In genomic region chr19:46344363-46344762, GRCh38 we compare ENCODE assay signal across 20 cellular contexts. TPM values are rescaled to one million over a fixed set of nuclear protein-coding genes. Genes with fewer than 3 reads are reported as not detected.
A peak's percentile ranks its signal among the peaks of the same experiment; 100 is the strongest.
DNase-seq lines count a peak whose midpoint lies in the region; ATAC-seq and TF ChIP-seq lines count a peak whose summit lies in the region.
"Had no signal": no experiment of that assay in that cellular context is flagged by ENCODE, and none has a peak within 500 bp of the region (broad histone marks: within the 10 kb centered on the region; RNA-seq: fewer than 3 reads in every experiment).

No MANE protein-coding gene starts in this region.

- H3K9ac ChIP-seq in neural progenitor cell = no peak overlapping the region
- H3K9ac ChIP-seq: GM23248 had no signal

- H3K4me2 ChIP-seq in neural progenitor cell = no peak overlapping the region

- TF ChIP-seq CTCF in CD4-positive, alpha-beta T cell (IDR thresholded peaks at IDR 0.05) = no peak
- TF ChIP-seq CTCF in endothelial cell (IDR thresholded peaks at IDR 0.05; ENCODE audit: unreplicated experiment) (no peak), neural progenitor cell (IDR thresholded peaks at IDR 0.05) (no peak)

- peaks cover 3% of the 10 kb centered on the region for H3F3A ChIP-seq in neural progenitor cell (ENCODE audit: low read depth)

- POLR2A ChIA-PET in CD4-positive, alpha-beta T cell (lab: Charles Lee) = no interaction called here

- no peaks in the 10 kb centered on the region for H3K9me3 ChIP-seq in CD4-positive, alpha-beta T cell (ENCODE audit: control insufficient read depth, low read length)
- H3K9me3 ChIP-seq in T-helper 17 cell (ENCODE audit: control insufficient read depth, low read length, poor library complexity, severe bottlenecking) = no peaks in the 10 kb centered on the region
- H3K9me3 ChIP-seq in neural progenitor cell (ENCODE audit: low read depth) = no peaks in the 10 kb centered on the region
- H3K9me3 ChIP-seq: BE2C had no signal

- no peak overlapping the region for H3K27ac ChIP-seq in CD4-positive, alpha-beta T cell (ENCODE audit: low read depth, low read length)
- no peak overlapping the region for H3K27ac ChIP-seq in neural progenitor cell
- H3K27ac ChIP-seq: GM23248 had no signal

- H3K36me3 ChIP-seq in neural progenitor cell = no peaks in the 10 kb centered on the region

- peaks cover 32% of the 10 kb centered on the region for H3K4me1 Mint-ChIP-seq in CD4-positive, alpha-beta T cell (ENCODE audit: low read depth)
- H3K4me1 Mint-ChIP-seq in T-helper 17 cell = peaks cover 33% of the 10 kb centered on the region
- peaks cover 39% of the 10 kb centered on the region for H3K4me1 Mint-ChIP-seq in endothelial cell (ENCODE audit: unreplicated experiment)
- H3K4me1 Mint-ChIP-seq in neural progenitor cell = peaks cover 27% of the 10 kb centered on the region

- no peak for ATAC-seq in CD4-positive, alpha-beta T cell (ENCODE audit: poor library complexity)
- ATAC-seq in T-helper 17 cell (no peak), SK-N-SH treated with all-trans-retinoic acid at 6 μM for 48 hours (no peak), HG03439 (IDR thresholded peaks at IDR 0.05; ENCODE audit: unreplicated experiment) (no peak), GM21515 (IDR thresholded peaks at IDR 0.05; ENCODE audit: unreplicated experiment) (no peak)
- ATAC-seq: HCT116, K562 had no signal

- H3K27me3 Mint-ChIP-seq in CD4-positive, alpha-beta T cell = peaks cover 4% of the 10 kb centered on the region
- H3K27me3 Mint-ChIP-seq in T-helper 17 cell = peaks cover 33% of the 10 kb centered on the region
- H3K27me3 Mint-ChIP-seq in endothelial cell (ENCODE audit: unreplicated experiment) = peaks cover 7% of the 10 kb centered on the region
- H3K27me3 Mint-ChIP-seq in neural progenitor cell (ENCODE audit: insufficient read depth, low read depth) = peaks cover 13% of the 10 kb centered on the region

- peaks cover 13% of the 10 kb centered on the region for H3K36me3 Mint-ChIP-seq in CD4-positive, alpha-beta T cell (ENCODE audit: low read depth)
- H3K36me3 Mint-ChIP-seq in T-helper 17 cell (ENCODE audit: low read depth) (no peaks in the 10 kb centered on the region), endothelial cell (ENCODE audit: low read depth, unreplicated experiment) (peaks cover 20% of the 10 kb centered on the region), neural progenitor cell (peaks cover 7% of the 10 kb centered on the region)

- no peak overlapping the region for H3K4me3 ChIP-seq in neural progenitor cell
- H3K4me3 ChIP-seq: GM23248, K562 had no signal

- CTCF ChIA-PET in CD4-positive, alpha-beta T cell (lab: Charles Lee) = no interaction called here

- H2AFZ ChIP-seq in neural progenitor cell (replicated peaks) = no peak overlapping the region
- H2AFZ ChIP-seq: GM23248 had no signal

- H4K20me1 ChIP-seq in neural progenitor cell (ENCODE audit: low read depth) = peaks cover 19% of the 10 kb centered on the region

- peak overlapping the region; percentile 50 for H3K4me3 Mint-ChIP-seq in CD4-positive, alpha-beta T cell
- H3K4me3 Mint-ChIP-seq in T-helper 17 cell (no peak overlapping the region), endothelial cell (ENCODE audit: unreplicated experiment) (peak overlapping the region; percentile 11), neural progenitor cell (peak overlapping the region; percentile 65)
- H3K4me3 Mint-ChIP-seq: HFFc6 had no signal

- H3K4me1 ChIP-seq in neural progenitor cell = peaks cover 6% of the 10 kb centered on the region
- H3K4me1 ChIP-seq: BE2C had no signal

- H3K9me3 Mint-ChIP-seq in CD4-positive, alpha-beta T cell = no peaks in the 10 kb centered on the region
- H3K9me3 Mint-ChIP-seq in endothelial cell (ENCODE audit: unreplicated experiment) (no peaks in the 10 kb centered on the region), neural progenitor cell (no peaks in the 10 kb centered on the region)
- H3K9me3 Mint-ChIP-seq: HFFc6 had no signal

- intact Hi-C loops in CD4-positive, alpha-beta T cell (cut with DNase I, micrococcal nuclease) = loop anchor here in 1 of 2 experiments (10.0 kb wide), 1 partner anchor 420 kb away; no protein-coding TSS in a partner anchor

- no peaks in the 10 kb centered on the region for H3K27me3 ChIP-seq in CD4-positive, alpha-beta T cell (ENCODE audit: control insufficient read depth, insufficient read depth, low read length)
- H3K27me3 ChIP-seq in neural progenitor cell = no peaks in the 10 kb centered on the region
- H3K27me3 ChIP-seq: BE2C had no signal

- no peak for DNase-seq in CD4-positive, alpha-beta T cell
- DNase-seq in T-helper 17 cell = no peak
- no peak for DNase-seq in endothelial cell (ENCODE audit: low spot score)
- no peak for DNase-seq in neural progenitor cell (ENCODE audit: low spot score)
- DNase-seq in NCI-H524 treated with DMSO at 0.1 percent for 48 hours (lab: John Stamatoyannopoulos, UW) = no peak
- DNase-seq: ACHN; BE2C; C1 segment of cervical spinal cord; CD4-positive, alpha-beta memory T cell; DMS79 treated with DMSO at 0.1 percent for 48 hours; GF-D8; GM23248; H7; HFFc6; IMR-90 had no signal

- H3K27ac Mint-ChIP-seq in CD4-positive, alpha-beta T cell = no peak overlapping the region
- peak overlapping the region; percentile 19 for H3K27ac Mint-ChIP-seq in T-helper 17 cell
- H3K27ac Mint-ChIP-seq in endothelial cell (ENCODE audit: unreplicated experiment) = peak overlapping the region; percentile 15
- H3K27ac Mint-ChIP-seq in neural progenitor cell = peak overlapping the region; percentile 80
- H3K27ac Mint-ChIP-seq: HFFc6 had no signal

- H3K79me2 ChIP-seq in neural progenitor cell (ENCODE audit: low read depth) = peaks cover 24% of the 10 kb centered on the region

TF ChIP-seq in SK-N-SH treated with all-trans-retinoic acid at 6 μM for 48 hours, 23 proteins besides CTCF, POLR2A, EP300 and RAD21 (continues in another document):
- TF ChIP-seq CREB5 (CRISPR knock-in tag; IDR thresholded peaks at IDR 0.05; ENCODE audit: low read depth) (no peak), GLIS3 (CRISPR knock-in tag; IDR thresholded peaks at IDR 0.05) (no peak), ZNF8 (CRISPR knock-in tag; IDR thresholded peaks at IDR 0.05) (no peak), ZC3H10 (CRISPR knock-in tag; IDR thresholded peaks at IDR 0.05) (no peak), TSHZ2 (CRISPR knock-in tag; IDR thresholded peaks at IDR 0.05) (no peak), ARNTL (CRISPR knock-in tag; IDR thresholded peaks at IDR 0.05; ENCODE audit: borderline replicate concordance, low read depth) (no peak), CSDC2 (CRISPR knock-in tag; IDR thresholded peaks at IDR 0.05) (no peak), CSRNP3 (CRISPR knock-in tag; IDR thresholded peaks at IDR 0.05) (no peak), BACH2 (CRISPR knock-in tag; IDR thresholded peaks at IDR 0.05; ENCODE audit: borderline replicate concordance) (no peak), TOX (CRISPR knock-in tag; IDR thresholded peaks at IDR 0.05; ENCODE audit: borderline replicate concordance) (no peak), OSR1 (CRISPR knock-in tag; IDR thresholded peaks at IDR 0.05) (no peak)

RNA-seq across cellular contexts. Expression of gene PPP5C, which starts 2.5 kb away (rescaled TPM):
- total RNA-seq in CD4-positive, alpha-beta T cell = 10 to 100 TPM; 18.9 to 20.2 TPM
- total RNA-seq in T-helper 17 cell (10 to 100 TPM; 34.8 to 42.8 TPM), endothelial cell (ENCODE audit: unreplicated experiment) (66.7 TPM), neural progenitor cell (ENCODE audit: low replicate concordance) (63.5 and 97.8 TPM in 2 replicates)

RNA-seq across cellular contexts. Expression of gene HIF3A, which starts 47.5 kb away (rescaled TPM):
- total RNA-seq in CD4-positive, alpha-beta T cell = not detected
- total RNA-seq in T-helper 17 cell = not detected
- 54.2 TPM for total RNA-seq in endothelial cell (ENCODE audit: unreplicated experiment)
- total RNA-seq in neural progenitor cell (ENCODE audit: low replicate concordance) = 6.7 and 18.0 TPM in 2 replicates
- total RNA-seq: CD4-positive, alpha-beta memory T cell; GM23248; IMR-90 had no signal
